In genomic region chr19:14210182-14210581, GRCh38 we compare ENCODE assay signal across 7 cellular contexts. TPM values are rescaled to one million over a fixed set of nuclear protein-coding genes. Genes with fewer than 3 reads are reported as not detected.
DNase-seq lines count a peak whose midpoint lies in the region; ATAC-seq, FAIRE-seq and TF ChIP-seq lines count a peak whose summit lies in the region.
"Not testable (repeated sequence)": the region's sequence is repeated elsewhere in the genome, so short reads cannot be mapped to it uniquely, and the experiment has no call there.

No MANE protein-coding gene starts in this region.

- CTCF ChIA-PET in activated CD4-positive, alpha-beta T cell treated with anti-CD3 and anti-CD28 coated beads for 36 hours (lab: Charles Lee): not testable (repeated sequence)

- not testable (repeated sequence) for TF ChIP-seq POLR2A in GM12891 (IDR thresholded peaks at IDR 0.05; ENCODE audit: low read depth, low read length)

- WGBS in HUES64: 95% methylated on average over 9 of the region's 9 CpGs
- WGBS in endodermal cell (ENCODE audit: insufficient coverage in 1 of 2, insufficient read length in 1 of 2), 2 experiments: 94 to 96% methylated on average over 6 to 9 of the region's 9 CpGs

- H3K4me3 ChIP-seq in HUES64 (ENCODE audit: low read length): peak overlapping the region; percentile 41; the same call in 1 of the 2 replicates
- H3K4me3 ChIP-seq in endodermal cell (ENCODE audit: low read length): not testable (repeated sequence)

- H3K4me1 ChIP-seq in HUES64 (ENCODE audit: insufficient read depth, low read length); endodermal cell (ENCODE audit: control insufficient read depth, insufficient read depth, low read length): not testable (repeated sequence)

- not testable (repeated sequence) for H3K9me3 Mint-ChIP-seq in activated CD4-positive, alpha-beta T cell treated with anti-CD3 and anti-CD28 coated beads for 36 hours (ENCODE audit: low read depth); activated naive CD4-positive, alpha-beta T cell treated with anti-CD3 and anti-CD28 coated beads, Interleukin-2, amount 50 U/mL, for 24 hours; endodermal cell; natural killer cell; stimulated activated naive CD8-positive, alpha-beta T cell treated with anti-CD3 and anti-CD28 coated beads, Interleukin-15, Interleukin-2, amounts not matched to agents 100 ng/mL and 50 ng/mL, for 24 hours

- not testable (repeated sequence) for DNase-seq in GM12891 (ENCODE audit: insufficient read length, low spot score); activated CD4-positive, alpha-beta T cell treated with anti-CD3 and anti-CD28 coated beads for 36 hours; endodermal cell; natural killer cell

- intact Hi-C loops in activated CD4-positive, alpha-beta T cell treated with anti-CD3 and anti-CD28 coated beads for 36 hours (cut with DNase I, micrococcal nuclease); natural killer cell (cut with micrococcal nuclease): not testable (repeated sequence)

- H3K27me3 Mint-ChIP-seq in activated CD4-positive, alpha-beta T cell treated with anti-CD3 and anti-CD28 coated beads for 36 hours; activated naive CD4-positive, alpha-beta T cell treated with anti-CD3 and anti-CD28 coated beads, Interleukin-2, amount 50 U/mL, for 24 hours; natural killer cell (ENCODE audit: low read depth in 2 of 2): not testable (repeated sequence)
- peaks cover 34% of the 10 kb centered on the region for H3K27me3 Mint-ChIP-seq in endodermal cell (ENCODE audit: insufficient read depth)
- peaks cover 22% of the 10 kb centered on the region for H3K27me3 Mint-ChIP-seq in stimulated activated naive CD8-positive, alpha-beta T cell treated with anti-CD3 and anti-CD28 coated beads, Interleukin-15, Interleukin-2, amounts not matched to agents 100 ng/mL and 50 ng/mL, for 24 hours

- not testable (repeated sequence) for H3K36me3 ChIP-seq in HUES64 (ENCODE audit: insufficient read depth, low read length); endodermal cell (ENCODE audit: control insufficient read depth, insufficient read depth, low read length)

- H3K36me3 Mint-ChIP-seq in activated CD4-positive, alpha-beta T cell treated with anti-CD3 and anti-CD28 coated beads for 36 hours (ENCODE audit: low read depth); activated naive CD4-positive, alpha-beta T cell treated with anti-CD3 and anti-CD28 coated beads, Interleukin-2, amount 50 U/mL, for 24 hours; endodermal cell (ENCODE audit: low read depth); natural killer cell; stimulated activated naive CD8-positive, alpha-beta T cell treated with anti-CD3 and anti-CD28 coated beads, Interleukin-15, Interleukin-2, amounts not matched to agents 100 ng/mL and 50 ng/mL, for 24 hours (ENCODE audit: low read depth): not testable (repeated sequence)

- H3K4me3 Mint-ChIP-seq in activated CD4-positive, alpha-beta T cell treated with anti-CD3 and anti-CD28 coated beads for 36 hours: peak overlapping the region; percentile 45
- H3K4me3 Mint-ChIP-seq in activated naive CD4-positive, alpha-beta T cell treated with anti-CD3 and anti-CD28 coated beads, Interleukin-2, amount 50 U/mL, for 24 hours: peak overlapping the region; percentile 72
- peak overlapping the region; percentile 49 for H3K4me3 Mint-ChIP-seq in endodermal cell
- H3K4me3 Mint-ChIP-seq in natural killer cell: not testable (repeated sequence)
- H3K4me3 Mint-ChIP-seq in stimulated activated naive CD8-positive, alpha-beta T cell treated with anti-CD3 and anti-CD28 coated beads, Interleukin-15, Interleukin-2, amounts not matched to agents 100 ng/mL and 50 ng/mL, for 24 hours: peak overlapping the region; percentile 19

- not testable (repeated sequence) for H3K9me3 ChIP-seq in HUES64 (ENCODE audit: insufficient read depth, low read depth, low read length); endodermal cell (ENCODE audit: control insufficient read depth, low read length)

- POLR2A ChIA-PET in activated CD4-positive, alpha-beta T cell treated with anti-CD3 and anti-CD28 coated beads for 36 hours (lab: Charles Lee): not testable (repeated sequence)

- not testable (repeated sequence) for ATAC-seq in activated CD4-positive, alpha-beta T cell treated with anti-CD3 and anti-CD28 coated beads for 36 hours; natural killer cell

- H3K27ac Mint-ChIP-seq in activated CD4-positive, alpha-beta T cell treated with anti-CD3 and anti-CD28 coated beads for 36 hours; activated naive CD4-positive, alpha-beta T cell treated with anti-CD3 and anti-CD28 coated beads, Interleukin-2, amount 50 U/mL, for 24 hours; endodermal cell; stimulated activated naive CD8-positive, alpha-beta T cell treated with anti-CD3 and anti-CD28 coated beads, Interleukin-15, Interleukin-2, amounts not matched to agents 100 ng/mL and 50 ng/mL, for 24 hours: not testable (repeated sequence)
- H3K27ac Mint-ChIP-seq in natural killer cell: peak overlapping the region; percentile 17 to 76

- FAIRE-seq in GM12891 (lab: Jason Lieb, UNC): peak; percentile 41

- H3K27me3 ChIP-seq in HUES64 (ENCODE audit: insufficient read depth, low read length): peaks cover 12% of the 10 kb centered on the region
- not testable (repeated sequence) for H3K27me3 ChIP-seq in endodermal cell (ENCODE audit: control insufficient read depth, insufficient read depth, low read length, poor library complexity, severe bottlenecking)

- TF ChIP-seq CTCF in endodermal cell (conservative IDR thresholded peaks at IDR 0.05); natural killer cell (IDR thresholded peaks at IDR 0.05): not testable (repeated sequence)

- not testable (repeated sequence) for H3K27ac ChIP-seq in HUES64 (ENCODE audit: low read depth, low read length); endodermal cell (ENCODE audit: low read depth, low read length)

- not testable (repeated sequence) for H3K9ac ChIP-seq in HUES64 (ENCODE audit: low read depth, low read length); endodermal cell (ENCODE audit: extremely low read depth, low read length, poor library complexity, severe bottlenecking)

- peaks cover 16% of the 10 kb centered on the region for H3K4me1 Mint-ChIP-seq in activated CD4-positive, alpha-beta T cell treated with anti-CD3 and anti-CD28 coated beads for 36 hours
- peaks cover 24% of the 10 kb centered on the region for H3K4me1 Mint-ChIP-seq in activated naive CD4-positive, alpha-beta T cell treated with anti-CD3 and anti-CD28 coated beads, Interleukin-2, amount 50 U/mL, for 24 hours
- H3K4me1 Mint-ChIP-seq in endodermal cell: not testable (repeated sequence)
- H3K4me1 Mint-ChIP-seq in natural killer cell: peaks cover 9 to 22% of the 10 kb centered on the region in 2 donors
- H3K4me1 Mint-ChIP-seq in stimulated activated naive CD8-positive, alpha-beta T cell treated with anti-CD3 and anti-CD28 coated beads, Interleukin-15, Interleukin-2, amounts not matched to agents 100 ng/mL and 50 ng/mL, for 24 hours (ENCODE audit: low read depth): peaks cover 19% of the 10 kb centered on the region

RNA-seq across cellular contexts. Expression of gene ADGRL1, which starts 4.2 kb away (rescaled TPM):
- 1.3 TPM for polyA plus RNA-seq in GM12891 (2012; ENCODE audit: low read depth, missing spikeins)
- polyA plus RNA-seq in HUES64 (2013, experiment 1 of 2): 60.2 TPM
- 61.1 TPM for polyA plus RNA-seq in HUES64 (2013, experiment 2 of 2)
- total RNA-seq in activated CD4-positive, alpha-beta T cell treated with anti-CD3 and anti-CD28 coated beads for 36 hours: 10 to 100 TPM; 20.8 to 23.5 TPM
- total RNA-seq in endodermal cell (10 to 100 TPM; 70.8 to 82.6 TPM), natural killer cell (10 to 100 TPM; 47.3 to 54.3 (median 52.7) TPM)
- polyA plus RNA-seq in endodermal cell (2013, experiment 1 of 2): 61.7 TPM
- 51.6 TPM for polyA plus RNA-seq in endodermal cell (2013, experiment 2 of 2)
